15 cellular contexts compared by ENCODE assay signal in the genomic region with DNA sequence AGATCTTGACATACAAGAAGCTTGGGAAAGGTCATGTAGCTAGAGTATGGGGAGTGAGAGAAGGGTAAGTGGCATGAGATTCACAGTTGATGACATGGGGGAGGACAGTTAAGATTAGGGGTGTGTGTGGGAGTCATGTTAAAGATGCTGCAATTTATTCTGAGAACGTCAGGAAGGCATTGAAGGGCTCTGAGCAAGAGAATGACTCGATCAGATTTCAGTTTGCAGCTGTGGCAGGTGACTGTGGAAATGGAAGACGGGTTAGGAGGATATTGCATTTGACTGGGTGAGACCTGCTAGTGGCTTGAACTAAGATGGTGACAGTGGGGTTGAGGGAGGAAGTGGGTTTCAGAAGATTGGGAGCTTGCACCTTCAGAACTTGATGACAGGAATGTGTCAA. TPM values are rescaled to one million over a fixed set of nuclear protein-coding genes. Genes with fewer than 3 reads are reported as not detected.
DNase-seq lines count a peak whose midpoint lies in the region; ATAC-seq, FAIRE-seq and TF ChIP-seq lines count a peak whose summit lies in the region.
"Had no signal": no experiment of that assay in that cellular context is flagged by ENCODE, and none has a peak within 500 bp of the region (broad histone marks: within the 10 kb centered on the region; RNA-seq: fewer than 3 reads in every experiment).

No MANE protein-coding gene starts in this region.

- H3K9ac ChIP-seq in GM12878 (ENCODE audit: control insufficient read depth, insufficient read depth, low read length): no peak overlapping the region
- H3K9ac ChIP-seq: SK-N-SH had no signal

- no peak for FAIRE-seq in GM12878 (lab: Jason Lieb, UNC)

- in situ Hi-C loops in GM12878 (cut with MboI): no loop called here

- no peaks in the 10 kb centered on the region for H3K9me3 Mint-ChIP-seq in activated CD4-positive, alpha-beta T cell treated with anti-CD3 and anti-CD28 coated beads, Interleukin-2, amount 10 ng/mL, durations not matched to agents 7 days and 5 days

- H3K9me3 ChIP-seq in GM12878 (replicated peaks; ENCODE audit: control insufficient read depth, insufficient read depth, low read length) (no peaks in the 10 kb centered on the region), neutrophil (no peaks in the 10 kb centered on the region), uterus (no peaks in the 10 kb centered on the region), esophagus muscularis mucosa (no peaks in the 10 kb centered on the region)
- H3K9me3 ChIP-seq: prostate gland, SK-N-SH had no signal

- H3K4me1 ChIP-seq in GM12878 (ENCODE audit: control insufficient read depth, insufficient read depth, low read length) (peaks cover 7% of the 10 kb centered on the region; the same call in 1 of the 2 replicates), neutrophil (ENCODE audit: control insufficient read depth in 1 of 2, insufficient read depth in 1 of 2, low read depth in 1 of 2, low read length in 1 of 2) (peaks cover 40 to 44% of the 10 kb centered on the region in 2 experiments), uterus (no peaks in the 10 kb centered on the region), esophagus muscularis mucosa (peaks cover 9 to 27% (median 19%) of the 10 kb centered on the region in 4 donors)

- no peak for DNase-seq in activated CD4-positive, alpha-beta T cell treated with anti-CD3 and anti-CD28 coated beads, Interleukin-2, amount 10 ng/mL, durations not matched to agents 7 days and 5 days
- no peak for DNase-seq in activated CD4-positive, alpha-beta T cell treated with anti-CD3 and anti-CD28 coated beads for 4 hours
- peak; percentile 63 for DNase-seq in RKO (ENCODE audit: low spot score)
- no peak for DNase-seq in GM12878 (ENCODE audit: low read depth, low spot score)
- no peak for DNase-seq in uterus
- DNase-seq in esophagus muscularis mucosa (ENCODE audit: extremely low spot score): no peak
- DNase-seq in NCI-H1417 (lab: John Stamatoyannopoulos, UW): no peak
- DNase-seq: COR-L47, KBM-7, NCI-H146, NCI-H510A treated with DMSO at 0.1 percent for 48 hours, OCI-M1, SK-N-SH had no signal

- H3K36me3 ChIP-seq in GM12878 (ENCODE audit: control insufficient read depth in 2 of 2, insufficient read depth in 2 of 2, low read length in 1 of 2) (peaks cover 0 to 32% of the 10 kb centered on the region in 2 experiments), neutrophil (peaks cover 29% of the 10 kb centered on the region), uterus (no peaks in the 10 kb centered on the region), esophagus muscularis mucosa (peaks cover 16 to 69% (median 39%) of the 10 kb centered on the region in 4 donors)
- H3K36me3 ChIP-seq: prostate gland had no signal

- H3K4me1 Mint-ChIP-seq in activated CD4-positive, alpha-beta T cell treated with anti-CD3 and anti-CD28 coated beads, Interleukin-2, amount 10 ng/mL, durations not matched to agents 7 days and 5 days: peaks cover 50% of the 10 kb centered on the region

- peaks cover 78% of the 10 kb centered on the region for H3K79me2 ChIP-seq in GM12878 (ENCODE audit: control insufficient read depth, insufficient read depth, low read length)

- no peak for TF ChIP-seq RAD21 in GM12878 (IDR thresholded peaks at IDR 0.05; ENCODE audit: insufficient read depth, low read depth, low read length)

- no peak overlapping the region for H3K4me3 Mint-ChIP-seq in activated CD4-positive, alpha-beta T cell treated with anti-CD3 and anti-CD28 coated beads, Interleukin-2, amount 10 ng/mL, durations not matched to agents 7 days and 5 days

- H4K20me1 ChIP-seq in GM12878 (ENCODE audit: control insufficient read depth, insufficient read depth): peaks cover 4% of the 10 kb centered on the region; the same call in 1 of the 2 replicates

- ATAC-seq in GM12878: peak; percentile 15; the same call in 2 of the 3 replicates

- H3K36me3 Mint-ChIP-seq in activated CD4-positive, alpha-beta T cell treated with anti-CD3 and anti-CD28 coated beads, Interleukin-2, amount 10 ng/mL, durations not matched to agents 7 days and 5 days (ENCODE audit: low read depth): peaks cover 42% of the 10 kb centered on the region

- SMC1A ChIA-PET in GM12878 (lab: Charles Lee; ENCODE audit: uncharacterized antibody, unreplicated experiment): interaction anchor here (1.7 kb wide), 1 partner anchor 13 kb away, joined by 7 read pairs; no protein-coding TSS in a partner anchor

- no TSS peak for BruUV-seq in GM12878 (replicated peaks; lab: Mats Ljungman, UMichigan)

- CTCF ChIA-PET in activated CD4-positive, alpha-beta T cell treated with anti-CD3 and anti-CD28 coated beads, Interleukin-2, amount 10 ng/mL, durations not matched to agents 7 days and 5 days (lab: Charles Lee): interaction anchor here (0.6 kb wide), 1 partner anchor 231 kb away, joined by 3 read pairs; no protein-coding TSS in a partner anchor
- CTCF ChIA-PET in GM12878 (lab: Yijun Ruan, JAX): interaction anchor here (7.0 kb wide), 1 partner anchor 13 kb away, joined by 53 read pairs; no protein-coding TSS in a partner anchor

- H3K4me3 ChIP-seq in GM12878 (no peak overlapping the region), neutrophil (ENCODE audit: low read depth in 1 of 2, low read length in 1 of 2) (no peak overlapping the region), uterus (no peak overlapping the region), esophagus muscularis mucosa (no peak overlapping the region)
- H3K4me3 ChIP-seq: prostate gland had no signal

- H3K4me2 ChIP-seq in GM12878 (ENCODE audit: control insufficient read depth, insufficient read depth): no peak overlapping the region
- H3K4me2 ChIP-seq: SK-N-SH had no signal

- 76% methylated on average over 3 of the region's 3 CpGs for WGBS in GM12878 (ENCODE audit: insufficient coverage, insufficient replicate concordance, low lambda C conversion rate, missing lambda C conversion rate)
- WGBS in esophagus muscularis mucosa: 81% methylated on average over 3 of the region's 3 CpGs

- H3K27me3 ChIP-seq in GM12878 (replicated peaks in 1 of 2; ENCODE audit: control insufficient read depth in 2 of 2, insufficient read depth in 2 of 2, low read length in 1 of 2) (no peaks in the 10 kb centered on the region), neutrophil (no peaks in the 10 kb centered on the region), uterus (no peaks in the 10 kb centered on the region), esophagus muscularis mucosa (no peaks in the 10 kb centered on the region)

- H2AFZ ChIP-seq in GM12878 (ENCODE audit: control insufficient read depth, low read depth, low read length): no peak overlapping the region

- no peak for TF ChIP-seq EP300 in GM12878 (IDR thresholded peaks at IDR 0.05; ENCODE audit: borderline replicate concordance in 1 of 2, control insufficient read depth in 1 of 2, low read depth in 2 of 2, low read length in 2 of 2)
- no peak for TF ChIP-seq EP300 in esophagus muscularis mucosa (IDR thresholded peaks at IDR 0.05)

- peak overlapping the region; percentile 22 for H3K27ac Mint-ChIP-seq in activated CD4-positive, alpha-beta T cell treated with anti-CD3 and anti-CD28 coated beads, Interleukin-2, amount 10 ng/mL, durations not matched to agents 7 days and 5 days

- H3K27me3 Mint-ChIP-seq in activated CD4-positive, alpha-beta T cell treated with anti-CD3 and anti-CD28 coated beads, Interleukin-2, amount 10 ng/mL, durations not matched to agents 7 days and 5 days: no peaks in the 10 kb centered on the region

- intact Hi-C loops in GM12878 (cut with micrococcal nuclease; ENCODE audit: unreplicated experiment): no loop called here
- intact Hi-C loops in uterus (cut with DNase I; ENCODE audit: low total_unique reads): no loop called here
- intact Hi-C loops in esophagus muscularis mucosa (cut with DNase I): no loop called here

- TF ChIP-seq CTCF in GM12878 (IDR thresholded peaks at IDR 0.05 in 2 of 3, conservative IDR thresholded peaks at IDR 0.05 in 1 of 3; ENCODE audit: control insufficient read depth in 2 of 3, extremely low read depth in 1 of 3, insufficient read depth in 1 of 3, low read depth in 3 of 3, low read length in 3 of 3): no peak
- no peak for TF ChIP-seq CTCF in neutrophil (IDR thresholded peaks at IDR 0.05)
- no peak for TF ChIP-seq CTCF in uterus (IDR thresholded peaks at IDR 0.05)
- no peak for TF ChIP-seq CTCF in esophagus muscularis mucosa (IDR thresholded peaks at IDR 0.05)

- no peak for TF ChIP-seq POLR2A in GM12878 (IDR thresholded peaks at IDR 0.05; ENCODE audit: low read depth, low read length)
- no peak for TF ChIP-seq POLR2A in uterus (IDR thresholded peaks at IDR 0.05)
- no peak for TF ChIP-seq POLR2A in esophagus muscularis mucosa (IDR thresholded peaks at IDR 0.05; ENCODE audit: low read depth)

- RAD21 ChIA-PET in GM12878 (lab: Charles Lee; ENCODE audit: unreplicated experiment): no interaction called here

- POLR2A ChIA-PET in activated CD4-positive, alpha-beta T cell treated with anti-CD3 and anti-CD28 coated beads, Interleukin-2, amount 10 ng/mL, durations not matched to agents 7 days and 5 days (lab: Charles Lee): interaction anchor here (0.6 kb wide), 1 partner anchor 976 kb away, joined by 3 read pairs; no protein-coding TSS in a partner anchor
- POLR2A ChIA-PET in GM12878 (lab: Charles Lee): no interaction called here

- H3K27ac ChIP-seq in GM12878 (ENCODE audit: control insufficient read depth, insufficient read depth): no peak overlapping the region
- H3K27ac ChIP-seq in neutrophil: peak overlapping the region; percentile 38
- H3K27ac ChIP-seq in uterus: no peak overlapping the region
- no peak overlapping the region for H3K27ac ChIP-seq in esophagus muscularis mucosa (replicated peaks in 1 of 4)
- H3K27ac ChIP-seq: prostate gland had no signal

RNA-seq across cellular contexts. Expression of a gene that starts 5.6 kb away (rescaled TPM):
- 100 to 1,000 TPM in 1 of 2 experiments, 10 to 100 TPM in 1; 85.4 to 105 TPM for total RNA-seq in activated CD4-positive, alpha-beta T cell treated with anti-CD3 and anti-CD28 coated beads, Interleukin-2, amount 10 ng/mL, durations not matched to agents 7 days and 5 days
- total RNA-seq in GM12878 (2013; cell fraction: nucleolus; rRNA removed): 123 and 135 TPM in 2 replicates
- total RNA-seq in GM12878 (2014; rRNA removed): 207 and 215 TPM in 2 replicates
- total RNA-seq in GM12878 (2014; rRNA removed; fragmentation: Illumina TruSeq; extraction: Trizol): 186 and 203 TPM in 2 replicates
- total RNA-seq in GM12878 (2021): 128 and 135 TPM in 2 replicates
- polyA plus RNA-seq in GM12878 (2011; ENCODE audit: low read depth): 103 TPM
- 128 and 162 TPM in 2 replicates for polyA plus RNA-seq in GM12878 (2011; rRNA removed)
- 145 and 166 TPM in 2 replicates for polyA plus RNA-seq in GM12878 (2011; cell fraction: cytosol; rRNA removed)
- polyA plus RNA-seq in GM12878 (2011; cell fraction: nucleus; rRNA removed): 86.0 and 86.3 TPM in 2 replicates
- polyA plus RNA-seq in GM12878 (2012): 79.4 and 127 TPM in 2 replicates
- 278 and 295 TPM in 2 replicates for polyA plus RNA-seq in GM12878 (2014; fragmentation: Illumina TruSeq; extraction: Trizol)
- polyA plus RNA-seq in GM12878 (2014; fragmentation: Nextera tagmentation; extraction: Ambion mirVana): 100 to 1,000 TPM; 162 to 226 TPM
- polyA plus RNA-seq in GM12878 (2014; rRNA removed): 162 and 165 TPM in 2 replicates
- 100 to 1,000 TPM; 347 to 360 TPM for polyA plus RNA-seq in GM12878 (2016; fragmentation: Nextera tagmentation; extraction: Ambion mirVana)
- 188 and 333 TPM in 2 replicates for polyA minus RNA-seq in GM12878 (2011; rRNA and poly(A)+ RNA removed)
- 72.7 and 85.7 TPM in 2 replicates for polyA minus RNA-seq in GM12878 (2011; cell fraction: cytosol; rRNA and poly(A)+ RNA removed)
- 46.7 and 86.5 TPM in 2 replicates for polyA minus RNA-seq in GM12878 (2011; cell fraction: nucleus; rRNA and poly(A)+ RNA removed)
- 10 to 100 TPM in 3 of 4 donors, 1 to 10 TPM in 1; 6.2 to 95.5 (median 34.3) TPM for total RNA-seq in uterus
- 10 to 100 TPM; 46.9 to 50.2 (median 48.5) TPM for total RNA-seq in esophagus muscularis mucosa

RNA-seq across cellular contexts. Expression of a gene that starts 5.9 kb away (rescaled TPM):
- 10 to 100 TPM; 90.1 to 97.9 TPM for total RNA-seq in activated CD4-positive, alpha-beta T cell treated with anti-CD3 and anti-CD28 coated beads, Interleukin-2, amount 10 ng/mL, durations not matched to agents 7 days and 5 days
- total RNA-seq in GM12878 (2013; cell fraction: nucleolus; rRNA removed): 45.6 and 54.5 TPM in 2 replicates
- total RNA-seq in GM12878 (2014; rRNA removed) (74.1 and 83.2 TPM in 2 replicates), GM12878 (2014; rRNA removed; fragmentation: Illumina TruSeq; extraction: Trizol) (149 and 162 TPM in 2 replicates), GM12878 (2021) (90.1 and 91.2 TPM in 2 replicates), uterus (10 to 100 TPM; 15.6 to 39.0 (median 33.8) TPM), esophagus muscularis mucosa (10 to 100 TPM; 19.9 to 23.7 (median 21.4) TPM)
- polyA plus RNA-seq in GM12878 (2011; ENCODE audit: low read depth): 52.0 TPM
- polyA plus RNA-seq in GM12878 (2011; rRNA removed) (144 and 148 TPM in 2 replicates), GM12878 (2014; fragmentation: Illumina TruSeq; extraction: Trizol) (113 and 166 TPM in 2 replicates), GM12878 (2014; fragmentation: Nextera tagmentation; extraction: Ambion mirVana) (100 to 1,000 TPM; 293 to 345 TPM), GM12878 (2014; rRNA removed) (84.8 and 90.4 TPM in 2 replicates), GM12878 (2016; fragmentation: Nextera tagmentation; extraction: Ambion mirVana) (100 to 1,000 TPM; 223 to 233 TPM)
- 105 and 119 TPM in 2 replicates for polyA plus RNA-seq in GM12878 (2011; cell fraction: cytosol; rRNA removed)
- polyA plus RNA-seq in GM12878 (2011; cell fraction: nucleus; rRNA removed): 58.0 and 63.0 TPM in 2 replicates
- polyA plus RNA-seq in GM12878 (2012): 67.7 and 72.8 TPM in 2 replicates
- polyA minus RNA-seq in GM12878 (2011; rRNA and poly(A)+ RNA removed): 60.9 and 79.7 TPM in 2 replicates
- 21.9 and 26.1 TPM in 2 replicates for polyA minus RNA-seq in GM12878 (2011; cell fraction: cytosol; rRNA and poly(A)+ RNA removed)
- polyA minus RNA-seq in GM12878 (2011; cell fraction: nucleus; rRNA and poly(A)+ RNA removed): 11.4 and 24.4 TPM in 2 replicates
